In genomic region chr9:103990311-103990710, GRCh38 we compare ENCODE assay signal across 26 cellular contexts.
"Had no signal": no experiment of that assay in that cellular context is flagged by ENCODE, and none has a peak within 500 bp of the region (broad histone marks: within the 10 kb centered on the region; RNA-seq: fewer than 3 reads in every experiment).

No MANE protein-coding gene starts in this region.

- H3K27me3 Mint-ChIP-seq: activated naive CD4-positive, alpha-beta T cell treated with anti-CD3 and anti-CD28 coated beads, Interleukin-2, amount 50 U/mL, for 24 hours; dendritic cell treated with granulocyte-macrophage colony-stimulating factor and Interleukin-4, amounts not matched to agents 40 ng/mL and 50 ng/mL, for 4 days; memory B cell; progenitor cell of endocrine pancreas; stimulated activated memory B cell treated with anti-CD40 and anti-IgM and Interleukin-4, amounts not matched to agents 10 μg/mL and 1 μg/mL and 100 μg/mL, for 72 hours; type B pancreatic cell had no signal

- H3K36me3 ChIP-seq: heart left ventricle, ovary, right lobe of liver, uterus had no signal

- H3K9me3 Mint-ChIP-seq: activated CD4-positive, alpha-beta T cell treated with anti-CD3 and anti-CD28 coated beads, Interleukin-2, amount 10 ng/mL, durations not matched to agents 7 days and 5 days; activated naive CD4-positive, alpha-beta T cell treated with anti-CD3 and anti-CD28 coated beads, Interleukin-2, amount 50 U/mL, for 24 hours; central memory CD8-positive, alpha-beta T cell; dendritic cell treated with granulocyte-macrophage colony-stimulating factor and Interleukin-4, amounts not matched to agents 40 ng/mL and 50 ng/mL, for 4 days; endodermal cell; stimulated activated memory B cell treated with anti-CD40 and anti-IgM and Interleukin-4, amounts not matched to agents 10 μg/mL and 1 μg/mL and 100 μg/mL, for 72 hours; stimulated activated naive CD8-positive, alpha-beta T cell treated with anti-CD3 and anti-CD28 coated beads, Interleukin-15, amount 100 ng/mL, for 72 hours; type B pancreatic cell had no signal

- H3K4me3 Mint-ChIP-seq: activated CD4-positive, alpha-beta T cell treated with anti-CD3 and anti-CD28 coated beads, Interleukin-2, amount 10 ng/mL, durations not matched to agents 7 days and 5 days; activated CD8-positive, alpha-beta T cell treated with anti-CD3 and anti-CD28 coated beads, Interleukin-2, amount 10 ng/mL, durations not matched to agents 7 days and 5 days; activated naive CD4-positive, alpha-beta T cell treated with anti-CD3 and anti-CD28 coated beads, Interleukin-2, amount 50 U/mL, for 24 hours; central memory CD8-positive, alpha-beta T cell; dendritic cell treated with granulocyte-macrophage colony-stimulating factor and Interleukin-4, amounts not matched to agents 40 ng/mL and 50 ng/mL, for 4 days; endodermal cell; memory B cell; naive thymus-derived CD4-positive, alpha-beta T cell; stimulated activated memory B cell treated with anti-CD40 and anti-IgM and Interleukin-4, amounts not matched to agents 10 μg/mL and 1 μg/mL and 100 μg/mL, for 72 hours; stimulated activated naive CD8-positive, alpha-beta T cell treated with anti-CD3 and anti-CD28 coated beads, Interleukin-15, amount 100 ng/mL, for 72 hours; type B pancreatic cell had no signal

- ATAC-seq: activated CD8-positive, alpha-beta T cell treated with anti-CD3 and anti-CD28 coated beads, Interleukin-2, amount 10 ng/mL, durations not matched to agents 7 days and 5 days; esophagus mucosa; heart left ventricle; naive thymus-derived CD4-positive, alpha-beta T cell; right lobe of liver; stimulated activated memory B cell treated with anti-CD40 and anti-IgM and Interleukin-4, amounts not matched to agents 10 μg/mL and 1 μg/mL and 100 μg/mL, for 72 hours; stimulated activated naive CD8-positive, alpha-beta T cell treated with anti-CD3 and anti-CD28 coated beads, Interleukin-15, amount 100 ng/mL, for 72 hours had no signal

- H3K4me1 ChIP-seq: heart left ventricle, right lobe of liver, uterus had no signal

- H3K27ac Mint-ChIP-seq: activated CD4-positive, alpha-beta T cell treated with anti-CD3 and anti-CD28 coated beads, Interleukin-2, amount 10 ng/mL, durations not matched to agents 7 days and 5 days; activated CD8-positive, alpha-beta T cell treated with anti-CD3 and anti-CD28 coated beads, Interleukin-2, amount 10 ng/mL, durations not matched to agents 7 days and 5 days; dendritic cell treated with granulocyte-macrophage colony-stimulating factor and Interleukin-4, amounts not matched to agents 40 ng/mL and 50 ng/mL, for 4 days; endodermal cell; memory B cell; progenitor cell of endocrine pancreas; stimulated activated memory B cell treated with anti-CD40 and anti-IgM and Interleukin-4, amounts not matched to agents 10 μg/mL and 1 μg/mL and 100 μg/mL, for 72 hours; stimulated activated naive CD8-positive, alpha-beta T cell treated with anti-CD3 and anti-CD28 coated beads, Interleukin-15, amount 100 ng/mL, for 72 hours; type B pancreatic cell had no signal

- H3K4me1 Mint-ChIP-seq: activated naive CD4-positive, alpha-beta T cell treated with anti-CD3 and anti-CD28 coated beads, Interleukin-2, amount 50 U/mL, for 24 hours; central memory CD8-positive, alpha-beta T cell; memory B cell; stimulated activated memory B cell treated with anti-CD40 and anti-IgM and Interleukin-4, amounts not matched to agents 10 μg/mL and 1 μg/mL and 100 μg/mL, for 72 hours; stimulated activated naive CD8-positive, alpha-beta T cell treated with anti-CD3 and anti-CD28 coated beads, Interleukin-15, amount 100 ng/mL, for 72 hours had no signal

- H3K36me3 Mint-ChIP-seq: activated naive CD4-positive, alpha-beta T cell treated with anti-CD3 and anti-CD28 coated beads, Interleukin-2, amount 50 U/mL, for 24 hours; memory B cell; naive thymus-derived CD4-positive, alpha-beta T cell; stimulated activated memory B cell treated with anti-CD40 and anti-IgM and Interleukin-4, amounts not matched to agents 10 μg/mL and 1 μg/mL and 100 μg/mL, for 72 hours; type B pancreatic cell had no signal

- H3K27ac ChIP-seq: heart left ventricle, ovary, right lobe of liver, uterus, VCaP had no signal

- DNase-seq: activated CD4-positive, alpha-beta T cell treated with anti-CD3 and anti-CD28 coated beads, Interleukin-2, amount 10 ng/mL, durations not matched to agents 7 days and 5 days; activated CD8-positive, alpha-beta T cell treated with anti-CD3 and anti-CD28 coated beads, Interleukin-2, amount 10 ng/mL, durations not matched to agents 7 days and 5 days; anterior cingulate cortex; endodermal cell; foreskin fibroblast; heart left ventricle; hypothalamus; midbrain; naive thymus-derived CD4-positive, alpha-beta T cell; ovary; right lobe of liver; stimulated activated CD4-positive, alpha-beta T cell treated with anti-CD3 and anti-CD28 coated beads, Interleukin-12 subunit alpha, Interleukin-12 subunit beta, amount 100 ng/mL, for 4 hours; stimulated activated CD4-positive, alpha-beta T cell treated with anti-CD3 and anti-CD28 coated beads, Interleukin-4, amount 100 ng/mL, for 24 hours; stimulated activated naive CD8-positive, alpha-beta T cell treated with anti-CD3 and anti-CD28 coated beads, Interleukin-15, amount 100 ng/mL, for 72 hours; substantia nigra; T-helper 9 cell; uterus had no signal

- H3K4me3 ChIP-seq: heart left ventricle, ovary, right lobe of liver, uterus had no signal

- H3K9me3 ChIP-seq: heart left ventricle, ovary, right lobe of liver, uterus had no signal

- H3K27me3 ChIP-seq: heart left ventricle, ovary, right lobe of liver, uterus had no signal
